ENCODE assay signal across 7 cellular contexts in genomic region chr21:32432982-32433660, GRCh38. TPM values are rescaled to one million over a fixed set of nuclear protein-coding genes. Genes with fewer than 3 reads are reported as not detected.
A peak's percentile ranks its signal among the peaks of the same experiment; 100 is the strongest.
DNase-seq lines count a peak whose midpoint lies in the region; ATAC-seq and TF ChIP-seq lines count a peak whose summit lies in the region.
"Not testable (repeated sequence)": the region's sequence is repeated elsewhere in the genome, so short reads cannot be mapped to it uniquely, and the experiment has no call there.

No MANE protein-coding gene starts in this region.

- peak; percentile 64 for ATAC-seq in left colon
- peak; percentile 51 for ATAC-seq in omental fat pad (ENCODE audit: low FRiP score)

- POLR2A ChIA-PET in Caco-2 (lab: Charles Lee): not testable (repeated sequence)

- peaks cover 11% of the 10 kb centered on the region for H3K4me1 Mint-ChIP-seq in Caco-2 (ENCODE audit: low read depth, unreplicated experiment)

- not testable (repeated sequence) for H3K27me3 Mint-ChIP-seq in Caco-2 (ENCODE audit: insufficient read depth, unreplicated experiment)

- 0 out of 2 replicates have a peak, but pooled peaks cover 13% of the 10 kb centered on the region for H3K4me1 ChIP-seq in Caco-2

- intact Hi-C loops in Caco-2 (cut with micrococcal nuclease; ENCODE audit: unreplicated experiment): loop anchor here (1.0 kb wide), 1 partner anchor 160 kb away; no protein-coding TSS in a partner anchor
- intact Hi-C loops in left colon (cut with DNase I, micrococcal nuclease): not testable (repeated sequence)

- CTCF ChIA-PET in Caco-2 (lab: Charles Lee): not testable (repeated sequence)

- H3K27ac ChIP-seq in epithelial cell of prostate: not testable (repeated sequence)

- H3K27ac Mint-ChIP-seq in Caco-2 (ENCODE audit: unreplicated experiment): peak overlapping the region; percentile 79

- BruUV-seq in Caco-2 (replicated peaks; lab: Mats Ljungman, UMichigan): not testable (repeated sequence)

- H3K9me3 ChIP-seq in Caco-2: not testable (repeated sequence)

- H3K4me3 ChIP-seq in Caco-2 (ENCODE audit: low read depth, low read length): not testable (repeated sequence)

- H3K4me3 Mint-ChIP-seq in Caco-2 (ENCODE audit: unreplicated experiment): peak overlapping the region; percentile 44

- not testable (repeated sequence) for H3K9me3 Mint-ChIP-seq in Caco-2 (ENCODE audit: unreplicated experiment)

- DNase-seq in Caco-2 (peak; percentile 71 to 80), NCI-H1417 (lab: John Stamatoyannopoulos, UW) (peak in 2 of 3 experiments; percentile 33 to 55), NCI-H748 treated with DMSO at 0.1 percent for 48 hours (lab: John Stamatoyannopoulos, UW) (peak; percentile 1), amniotic epithelial cell (ENCODE audit: low read depth) (peak; percentile 70), epithelial cell of prostate (ENCODE audit: low read depth, low spot score) (peak; percentile 58)
- not testable (repeated sequence) for DNase-seq in left colon; omental fat pad (ENCODE audit: low spot score)

- not testable (repeated sequence) for H3K36me3 ChIP-seq in Caco-2 (ENCODE audit: control insufficient read depth, insufficient read depth, low read length)

- H3K27me3 ChIP-seq in Caco-2 (replicated peaks; ENCODE audit: control insufficient read depth, insufficient read depth, low read length): not testable (repeated sequence)

- not testable (repeated sequence) for H3K36me3 Mint-ChIP-seq in Caco-2 (ENCODE audit: insufficient read depth, unreplicated experiment)

- not testable (repeated sequence) for TF ChIP-seq CTCF in Caco-2 (IDR thresholded peaks at IDR 0.05; ENCODE audit: insufficient read depth in 1 of 2, low read depth in 1 of 2, low read length in 1 of 2, severe bottlenecking in 1 of 2, unreplicated experiment in 1 of 2); omental fat pad (IDR thresholded peaks at IDR 0.05)

RNA-seq across cellular contexts. Expression of gene EVA1C, which starts 20.6 kb away (rescaled TPM):
- not detected in 2 replicates for total RNA-seq in Caco-2 (2022)
- total RNA-seq in left colon: 10 to 100 TPM; 10.3 to 24.5 TPM
- total RNA-seq in omental fat pad: 100 to 1,000 TPM in 1 of 4 donors, 10 to 100 TPM in 3; 41.1 to 108 (median 75.9) TPM

RNA-seq across cellular contexts. Expression of gene URB1, which starts 40.3 kb away (rescaled TPM):
- total RNA-seq in Caco-2 (2022) (17.1 and 21.1 TPM in 2 replicates), left colon (10 to 100 TPM in 1 of 2 donors, 1 to 10 TPM in 1; 7.3 to 12.6 TPM), omental fat pad (10 to 100 TPM; 17.3 to 48.5 (median 17.4) TPM)

Comparison
In these comparisons a context has a peak if more than half of its experiments do, and no peak if none do; other contexts are left out.
1. RNA of gene EVA1C, which starts 20.6 kb away (total RNA-seq): 41.1 to 108 TPM in omental fat pad and 10.3 to 24.5 TPM in left colon; not detected in Caco-2; every median in the first group is over 10 times any median in the second.